Comparison of ENCODE assay signal across 11 cellular contexts in the genomic region with DNA sequence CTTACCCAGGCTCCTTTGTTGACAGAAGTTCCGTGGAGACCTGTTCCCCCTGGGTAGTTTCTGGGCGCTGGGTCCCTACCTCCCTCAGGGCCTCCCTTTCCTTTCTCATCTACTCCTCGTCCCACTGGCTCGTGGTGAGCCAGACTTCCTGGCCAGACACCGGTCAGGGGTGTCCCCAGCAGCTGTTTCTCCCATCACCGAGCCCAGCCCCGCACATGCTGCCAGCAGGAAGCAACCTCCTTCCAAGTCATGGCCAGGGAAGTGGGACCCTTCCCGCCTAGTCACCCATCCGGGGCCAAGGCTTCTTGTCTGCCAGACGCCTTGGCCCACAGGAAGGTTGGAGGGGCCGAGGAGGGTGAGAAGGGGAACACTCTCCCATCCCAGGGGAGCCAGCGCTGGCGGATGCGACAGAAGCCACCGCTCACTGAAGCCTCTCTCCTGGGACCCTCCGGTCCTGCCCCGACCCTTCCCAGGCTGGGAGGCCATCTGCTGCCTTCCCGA. TPM values are rescaled to one million over a fixed set of nuclear protein-coding genes. Genes with fewer than 3 reads are reported as not detected.
DNase-seq lines count a peak whose midpoint lies in the region; ATAC-seq and TF ChIP-seq lines count a peak whose summit lies in the region.
"Had no signal": no experiment of that assay in that cellular context is flagged by ENCODE, and none has a peak within 500 bp of the region (broad histone marks: within the 10 kb centered on the region; RNA-seq: fewer than 3 reads in every experiment).

No MANE protein-coding gene starts in this region.

- H3F3A ChIP-seq in smooth muscle cell (ENCODE audit: low read depth), result no peaks in the 10 kb centered on the region

- no peak overlapping the region for H2AFZ ChIP-seq in smooth muscle cell (ENCODE audit: low read depth)

- no peak overlapping the region for H3K4me3 Mint-ChIP-seq in activated T-helper 17 cell treated with anti-CD3 and anti-CD28 coated beads, Interleukin-2, amount 50 U/mL, for 72 hours
- no peak overlapping the region for H3K4me3 Mint-ChIP-seq in stimulated activated effector memory CD8-positive, alpha-beta T cell treated with anti-CD3 and anti-CD28 coated beads, Interleukin-12 subunit alpha, Interleukin-12 subunit beta, amount 100 ng/mL, for 72 hours

- H3K9ac ChIP-seq in smooth muscle cell (ENCODE audit: low read depth), result no peak overlapping the region

- intact Hi-C loops in left ventricle myocardium superior (cut with micrococcal nuclease), result no loop called here

- no peak for ATAC-seq in activated T-helper 17 cell treated with anti-CD3 and anti-CD28 coated beads, Interleukin-2, amount 50 U/mL, for 72 hours (replicated peaks)
- ATAC-seq in left ventricle myocardium superior, result peak; percentile 73
- ATAC-seq in stimulated activated effector memory CD8-positive, alpha-beta T cell treated with anti-CD3 and anti-CD28 coated beads, Interleukin-12 subunit alpha, Interleukin-12 subunit beta, amount 100 ng/mL, for 72 hours, result no peak
- no peak for ATAC-seq in HG03025 (IDR thresholded peaks at IDR 0.05; ENCODE audit: low FRiP score, unreplicated experiment)

- H3K36me3 ChIP-seq in H7 (replicated peaks; ENCODE audit: control insufficient read depth, insufficient read depth, low read length) (no peaks in the 10 kb centered on the region), smooth muscle cell (ENCODE audit: low read depth) (no peaks in the 10 kb centered on the region)

- no peaks in the 10 kb centered on the region for H3K9me3 Mint-ChIP-seq in activated T-helper 17 cell treated with anti-CD3 and anti-CD28 coated beads, Interleukin-2, amount 50 U/mL, for 72 hours
- no peaks in the 10 kb centered on the region for H3K9me3 Mint-ChIP-seq in stimulated activated effector memory CD8-positive, alpha-beta T cell treated with anti-CD3 and anti-CD28 coated beads, Interleukin-12 subunit alpha, Interleukin-12 subunit beta, amount 100 ng/mL, for 72 hours

- H3K4me2 ChIP-seq in smooth muscle cell, result no peak overlapping the region

- H4K20me1 ChIP-seq in smooth muscle cell (ENCODE audit: low read depth), result peaks cover 98% of the 10 kb centered on the region

- H3K27ac ChIP-seq in smooth muscle cell (ENCODE audit: low read depth), result no peak overlapping the region

- no peaks in the 10 kb centered on the region for H3K36me3 Mint-ChIP-seq in activated T-helper 17 cell treated with anti-CD3 and anti-CD28 coated beads, Interleukin-2, amount 50 U/mL, for 72 hours (ENCODE audit: low read depth)
- no peaks in the 10 kb centered on the region for H3K36me3 Mint-ChIP-seq in stimulated activated effector memory CD8-positive, alpha-beta T cell treated with anti-CD3 and anti-CD28 coated beads, Interleukin-12 subunit alpha, Interleukin-12 subunit beta, amount 100 ng/mL, for 72 hours

- peak overlapping the region; percentile 76 for H3K27ac Mint-ChIP-seq in activated T-helper 17 cell treated with anti-CD3 and anti-CD28 coated beads, Interleukin-2, amount 50 U/mL, for 72 hours
- peak overlapping the region; percentile 56 for H3K27ac Mint-ChIP-seq in stimulated activated effector memory CD8-positive, alpha-beta T cell treated with anti-CD3 and anti-CD28 coated beads, Interleukin-12 subunit alpha, Interleukin-12 subunit beta, amount 100 ng/mL, for 72 hours

- H3K9me3 ChIP-seq in smooth muscle cell (replicated peaks; ENCODE audit: low read depth), result no peaks in the 10 kb centered on the region

- no peaks in the 10 kb centered on the region for H3K27me3 Mint-ChIP-seq in activated T-helper 17 cell treated with anti-CD3 and anti-CD28 coated beads, Interleukin-2, amount 50 U/mL, for 72 hours

- H3K4me1 ChIP-seq in smooth muscle cell (ENCODE audit: low read depth), result peaks cover 8% of the 10 kb centered on the region

- WGBS in smooth muscle cell (ENCODE audit: low lambda C conversion rate), result 74% methylated on average over 18 of the region's 18 CpGs

- peaks cover 86% of the 10 kb centered on the region for H3K79me2 ChIP-seq in smooth muscle cell (ENCODE audit: low read depth)

- no peak for TF ChIP-seq CTCF in smooth muscle cell (IDR thresholded peaks at IDR 0.05; ENCODE audit: borderline replicate concordance, insufficient read depth, poor library complexity, severe bottlenecking)

- H3K27me3 ChIP-seq in H7 (ENCODE audit: control insufficient read depth, insufficient read depth, low read length) (no peaks in the 10 kb centered on the region), smooth muscle cell (ENCODE audit: low read depth) (no peaks in the 10 kb centered on the region)

- H3K4me3 ChIP-seq in H7 (ENCODE audit: insufficient read depth, low read depth, low read length), result no peak overlapping the region
- no peak overlapping the region for H3K4me3 ChIP-seq in smooth muscle cell

- H3K4me1 Mint-ChIP-seq in activated T-helper 17 cell treated with anti-CD3 and anti-CD28 coated beads, Interleukin-2, amount 50 U/mL, for 72 hours, result peaks cover 19% of the 10 kb centered on the region
- peaks cover 73% of the 10 kb centered on the region for H3K4me1 Mint-ChIP-seq in stimulated activated effector memory CD8-positive, alpha-beta T cell treated with anti-CD3 and anti-CD28 coated beads, Interleukin-12 subunit alpha, Interleukin-12 subunit beta, amount 100 ng/mL, for 72 hours

- DNase-seq in H7 (peak; percentile 66), left ventricle myocardium superior (peak; percentile 75), HuH-7.5 (ENCODE audit: low spot score) (no peak), smooth muscle cell (lab: John Stamatoyannopoulos, UW; ENCODE audit: unreplicated experiment) (no peak), NCI-H748 (lab: John Stamatoyannopoulos, UW; ENCODE audit: unreplicated experiment) (no peak)
- DNase-seq in stimulated activated effector memory CD8-positive, alpha-beta T cell treated with anti-CD3 and anti-CD28 coated beads, Interleukin-12 subunit alpha, Interleukin-12 subunit beta, amount 100 ng/mL, for 72 hours (ENCODE audit: low spot score in 2 of 2), result no peak
- DNase-seq: NCI-H748 treated with DMSO at 0.1 percent for 48 hours had no signal

RNA-seq across cellular contexts. Expression of a gene that starts 5.7 kb away (rescaled TPM):
- total RNA-seq in H7 (2014; rRNA removed; shearing (Covaris generic)), result 14.0 and 15.6 TPM in 2 replicates
- 10 to 100 TPM; 17.8 to 18.4 TPM for total RNA-seq in activated T-helper 17 cell treated with anti-CD3 and anti-CD28 coated beads, Interleukin-2, amount 50 U/mL, for 72 hours
- 17.4 TPM for total RNA-seq in left ventricle myocardium superior
- total RNA-seq in smooth muscle cell, result 9.7 and 11.8 TPM in 2 replicates
- 19.1 and 19.9 TPM in 2 replicates for polyA plus RNA-seq in smooth muscle cell

RNA-seq across cellular contexts. Expression of a gene that starts 47.1 kb away (rescaled TPM):
- 0.14 TPM in 1 of 2 replicates, not detected in the other for total RNA-seq in H7 (2014; rRNA removed; shearing (Covaris generic))
- not detected for total RNA-seq in activated T-helper 17 cell treated with anti-CD3 and anti-CD28 coated beads, Interleukin-2, amount 50 U/mL, for 72 hours
- total RNA-seq in left ventricle myocardium superior, result not detected
- 0.22 and 2.2 TPM in 2 replicates for total RNA-seq in smooth muscle cell
- not detected in 2 replicates for polyA plus RNA-seq in smooth muscle cell
- total RNA-seq: dermis microvascular lymphatic vessel endothelial cell, osteoblast had no signal

Comparison
In these comparisons a context has a peak if more than half of its experiments do, and no peak if none do; other contexts are left out.
1. DNase-seq: peak in H7 (single experiment) and left ventricle myocardium superior (single experiment); none in stimulated activated effector memory CD8-positive, alpha-beta T cell treated with anti-CD3 and anti-CD28 coated beads, Interleukin-12 subunit alpha, Interleukin-12 subunit beta, amount 100 ng/mL, for 72 hours (0 of 2), HuH-7.5 (single experiment), smooth muscle cell (single experiment) and NCI-H748 (single experiment).